In genomic region chr3:156356537-156357363, GRCh38 we compare ENCODE assay signal across 29 cellular contexts.
DNase-seq lines count a peak whose midpoint lies in the region; ATAC-seq and TF ChIP-seq lines count a peak whose summit lies in the region.
"Had no signal": no experiment of that assay in that cellular context is flagged by ENCODE, and none has a peak within 500 bp of the region (broad histone marks: within the 10 kb centered on the region; RNA-seq: fewer than 3 reads in every experiment).

No MANE protein-coding gene starts in this region.

- no peak overlapping the region for H2AFZ ChIP-seq in osteoblast (ENCODE audit: low read length)

- no peak overlapping the region for H3K4me2 ChIP-seq in osteoblast (ENCODE audit: insufficient read depth, low read length)
- H3K4me2 ChIP-seq: BLaER1 had no signal

- peak; percentile 40 for DNase-seq in CD1c-positive myeloid dendritic cell (ENCODE audit: extremely low spot score)
- peak; percentile 12 for DNase-seq in M059J (ENCODE audit: low read depth)
- peak; percentile 3 for DNase-seq in fibroblast of gingiva (ENCODE audit: low read depth)
- DNase-seq in osteoblast (ENCODE audit: insufficient read length, low spot score, missing footprints) = peak; percentile 57
- no peak for DNase-seq in NCI-H1417 treated with DMSO at 0.1 percent for 48 hours (lab: John Stamatoyannopoulos, UW)
- no peak for DNase-seq in iPS-NIHi11 (ENCODE audit: low spot score)
- DNase-seq in HAP-1 (ENCODE audit: low spot score in 2 of 2) = no peak
- DNase-seq: activated CD4-positive, alpha-beta T cell treated with anti-CD3 and anti-CD28 coated beads, Interleukin-2, amount 10 ng/mL, durations not matched to agents 24 days and 14 days; activated gamma-delta T cell treated with Interleukin-2 at 50 U/mL for 16 hours; activated T-cell treated with anti-CD3 and anti-CD28 coated beads, Interleukin-2, amount 50 U/mL, for 24 hours; brain microvascular endothelial cell; COR-L47; effector CD8-positive, alpha-beta T cell; erythroblast; gastrocnemius medialis; HCEC 1CT; hypothalamus; midbrain; naive thymus-derived CD4-positive, alpha-beta T cell; NCI-H1048; NCI-H187 treated with DMSO at 0.1 percent for 48 hours; NCI-H526; nucleus accumbens; SIG-M5; T1000; trophoblast cell had no signal

- H3K36me3 ChIP-seq in osteoblast (ENCODE audit: insufficient read depth, low read length) (no peaks in the 10 kb centered on the region), HAP-1 (replicated peaks) (no peaks in the 10 kb centered on the region)
- H3K36me3 ChIP-seq: BLaER1, brain microvascular endothelial cell, gastrocnemius medialis had no signal

- H3K27me3 ChIP-seq in osteoblast (ENCODE audit: insufficient read depth, low read length) (no peaks in the 10 kb centered on the region), HAP-1 (ENCODE audit: low read depth) (peaks cover 3% of the 10 kb centered on the region; the same call in 1 of the 2 replicates)
- H3K27me3 ChIP-seq: BLaER1, brain microvascular endothelial cell, gastrocnemius medialis had no signal

- no peak for ATAC-seq in HG03469 (IDR thresholded peaks at IDR 0.05; ENCODE audit: unreplicated experiment)
- ATAC-seq: gastrocnemius medialis; naive thymus-derived CD4-positive, alpha-beta T cell; Panc1 had no signal

- H4K20me1 ChIP-seq in osteoblast (ENCODE audit: insufficient read depth, low read length) = no peaks in the 10 kb centered on the region
- H4K20me1 ChIP-seq: BLaER1 had no signal

- H3K9me3 ChIP-seq in osteoblast (ENCODE audit: low read depth, low read length) = no peaks in the 10 kb centered on the region
- no peaks in the 10 kb centered on the region for H3K9me3 ChIP-seq in HAP-1
- H3K9me3 ChIP-seq: BLaER1, gastrocnemius medialis had no signal

- H3K4me1 ChIP-seq in osteoblast (ENCODE audit: insufficient read depth, low read length) (no peaks in the 10 kb centered on the region), HAP-1 (no peaks in the 10 kb centered on the region)
- H3K4me1 ChIP-seq: gastrocnemius medialis had no signal

- no peak for TF ChIP-seq CTCF in osteoblast (IDR thresholded peaks at IDR 0.05; ENCODE audit: extremely low read depth, low read depth, low read length)

- in situ Hi-C loops in HAP-1 (cut with MboI; ENCODE audit: low sequenced_read_pairs) = no loop called here

- no peak overlapping the region for H3K27ac ChIP-seq in osteoblast (ENCODE audit: low read depth, low read length)
- H3K27ac ChIP-seq: BLaER1, brain microvascular endothelial cell, gastrocnemius medialis had no signal

- H3K4me3 ChIP-seq in osteoblast (ENCODE audit: insufficient read depth, low read length) (no peak overlapping the region), HAP-1 (no peak overlapping the region)
- H3K4me3 ChIP-seq: BLaER1, gastrocnemius medialis had no signal

- no peaks in the 10 kb centered on the region for H3K79me2 ChIP-seq in osteoblast (ENCODE audit: insufficient read depth, low read length)

Comparison
In these comparisons a context has a peak if more than half of its experiments do, and no peak if none do; other contexts are left out.
1. DNase-seq: peak in CD1c-positive myeloid dendritic cell (single experiment), M059J (single experiment), fibroblast of gingiva (single experiment) and osteoblast (single experiment); none in NCI-H1417 treated with DMSO at 0.1 percent for 48 hours (single experiment), iPS-NIHi11 (single experiment) and HAP-1 (0 of 2).